In the genomic region with DNA sequence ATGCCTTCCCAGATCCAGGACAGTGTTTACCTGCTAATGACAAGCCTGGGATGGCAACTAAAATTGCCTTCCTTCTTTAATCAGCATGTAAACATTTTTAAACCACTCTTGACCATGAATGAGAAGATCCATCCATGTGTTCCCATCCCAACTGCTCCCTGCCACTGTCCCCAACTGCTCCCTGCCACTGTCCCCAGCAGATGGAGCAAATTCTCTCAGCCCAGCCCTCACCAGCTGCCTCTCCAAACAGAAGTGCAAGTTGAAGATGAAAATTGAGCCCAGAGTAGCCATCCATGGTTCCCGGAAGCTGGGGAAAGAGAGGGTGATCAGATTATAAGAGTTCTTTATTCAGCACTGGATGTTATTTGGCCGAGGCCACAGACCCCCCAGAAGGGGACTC, we compare ENCODE assay signal across 15 cellular contexts.
"Had no signal": no experiment of that assay in that cellular context is flagged by ENCODE, and none has a peak within 500 bp of the region (broad histone marks: within the 10 kb centered on the region; RNA-seq: fewer than 3 reads in every experiment).

No MANE protein-coding gene starts in this region.

- DNase-seq: activated CD4-positive, CD25-positive, alpha-beta regulatory T cell treated with anti-CD3 and anti-CD28 coated beads, Interleukin-2, amount 50 U/mL, for 72 hours; activated naive CD4-positive, alpha-beta T cell treated with Interleukin-2 at 50 U/mL for 16 hours; activated naive CD8-positive, alpha-beta T cell treated with anti-CD3 and anti-CD28 coated beads, Interleukin-2, amount 50 U/mL, for 24 hours; aorta; cerebellar nuclear complex; effector memory CD4-positive, alpha-beta T cell; foreskin keratinocyte; immature natural killer cell; mesendoderm; right lobe of liver; stimulated activated CD4-positive, alpha-beta T cell treated with anti-CD3 and anti-CD28 coated beads, Interleukin-4, amount 100 ng/mL, for 4 hours; stimulated activated CD8-positive, alpha-beta memory T cell treated with anti-CD3 and anti-CD28 coated beads, Interleukin-4, amount 100 ng/mL, for 48 hours; stimulated activated naive CD4-positive, alpha-beta T cell treated with Interleukin-2 at 50 U/mL for 16 hours; uterus had no signal

- ATAC-seq: activated naive CD8-positive, alpha-beta T cell treated with anti-CD3 and anti-CD28 coated beads, Interleukin-2, amount 50 U/mL, for 24 hours; activated T-helper 17 cell treated with anti-CD3 and anti-CD28 coated beads, Interleukin-2, amount 50 U/mL, for 72 hours; foreskin keratinocyte had no signal
